Comparison of ENCODE assay signal across 13 cellular contexts in the genomic region with DNA sequence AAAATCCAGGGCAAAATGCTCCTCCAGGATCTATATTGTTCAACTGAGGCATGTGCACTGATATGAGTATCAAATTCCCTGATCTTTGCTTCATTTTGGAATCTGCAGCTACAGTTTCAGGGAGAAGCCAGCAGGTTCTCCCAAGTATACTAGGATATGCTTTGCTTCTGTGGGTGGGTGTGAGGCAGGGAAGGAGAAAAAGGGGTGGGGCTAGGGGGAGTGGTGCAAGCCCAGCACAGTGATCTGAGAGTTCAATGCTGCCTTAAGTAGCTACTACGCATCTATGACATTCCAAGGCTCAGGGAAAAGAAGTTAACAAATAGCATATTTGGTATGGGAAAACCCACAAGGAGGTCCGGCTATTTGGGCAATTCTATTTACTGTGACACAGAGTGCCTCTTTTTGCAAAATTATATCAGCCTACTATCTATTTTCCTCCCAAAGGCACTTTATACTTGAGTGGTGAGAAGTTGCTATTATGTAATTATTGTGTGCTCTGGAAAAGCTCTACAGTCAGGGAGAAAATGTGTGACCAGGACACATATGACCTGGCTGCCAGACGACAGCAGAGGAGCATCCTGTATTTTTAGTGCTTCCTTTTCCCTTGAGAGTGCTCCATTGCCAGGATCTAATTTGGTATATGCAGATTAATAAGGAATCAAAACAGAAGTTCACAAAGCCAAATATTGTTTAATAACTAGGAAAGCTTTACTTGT.
"Had no signal": no experiment of that assay in that cellular context is flagged by ENCODE, and none has a peak within 500 bp of the region (broad histone marks: within the 10 kb centered on the region; RNA-seq: fewer than 3 reads in every experiment).

No MANE protein-coding gene starts in this region.

- H3K27me3 Mint-ChIP-seq: activated CD4-positive, alpha-beta T cell treated with anti-CD3 and anti-CD28 coated beads, Interleukin-2, amount 10 ng/mL, durations not matched to agents 7 days and 5 days; activated T-cell treated with anti-CD3 and anti-CD28 coated beads, Interleukin-2, amount 50 U/mL, for 24 hours; central memory CD8-positive, alpha-beta T cell; dendritic cell treated with granulocyte-macrophage colony-stimulating factor and Interleukin-4, amounts not matched to agents 40 ng/mL and 50 ng/mL, for 4 days had no signal

- H3K4me1 Mint-ChIP-seq: activated CD4-positive, alpha-beta T cell treated with anti-CD3 and anti-CD28 coated beads, Interleukin-2, amount 10 ng/mL, durations not matched to agents 7 days and 5 days; activated naive CD4-positive, alpha-beta T cell treated with anti-CD3 and anti-CD28 coated beads, Interleukin-2, amount 50 U/mL, for 24 hours; central memory CD8-positive, alpha-beta T cell had no signal

- DNase-seq: activated CD4-positive, alpha-beta T cell treated with anti-CD3 and anti-CD28 coated beads, Interleukin-2, amount 10 ng/mL, durations not matched to agents 7 days and 5 days; activated effector memory CD4-positive, alpha-beta T cell treated with Interleukin-2 at 50 U/mL for 16 hours; activated T-cell treated with anti-CD3 and anti-CD28 coated beads, Interleukin-2, amount 50 U/mL, for 24 hours; erythroblast; kidney; pancreas; stomach had no signal

- H3K4me1 ChIP-seq: pancreas had no signal

- H3K36me3 ChIP-seq: neural progenitor cell, pancreas, stomach had no signal

- ATAC-seq: pancreas had no signal

- H2AFZ ChIP-seq: neural progenitor cell had no signal

- H3K4me2 ChIP-seq: neural progenitor cell had no signal

- H3K27me3 ChIP-seq: neural progenitor cell, pancreas, stomach had no signal

- H3K4me3 ChIP-seq: neural progenitor cell, pancreas, skin epidermis, stomach had no signal

- H3K9ac ChIP-seq: neural progenitor cell had no signal

- H3K9me3 ChIP-seq: pancreas, stomach had no signal

- H3K9me3 Mint-ChIP-seq: activated CD4-positive, alpha-beta T cell treated with anti-CD3 and anti-CD28 coated beads, Interleukin-2, amount 10 ng/mL, durations not matched to agents 7 days and 5 days; activated naive CD4-positive, alpha-beta T cell treated with anti-CD3 and anti-CD28 coated beads, Interleukin-2, amount 50 U/mL, for 24 hours; activated T-cell treated with anti-CD3 and anti-CD28 coated beads, Interleukin-2, amount 50 U/mL, for 24 hours; dendritic cell treated with granulocyte-macrophage colony-stimulating factor and Interleukin-4, amounts not matched to agents 40 ng/mL and 50 ng/mL, for 4 days; neural progenitor cell; T-helper 1 cell treated with Interleukin-12 subunit alpha and Interleukin-12 subunit beta and Interleukin-4 antibody, amounts not matched to agents 30 μg/mL and 1 μg/mL, for 36 hours had no signal

- H3K4me3 Mint-ChIP-seq: activated CD4-positive, alpha-beta T cell treated with anti-CD3 and anti-CD28 coated beads, Interleukin-2, amount 10 ng/mL, durations not matched to agents 7 days and 5 days; activated naive CD4-positive, alpha-beta T cell treated with anti-CD3 and anti-CD28 coated beads, Interleukin-2, amount 50 U/mL, for 24 hours; activated T-cell treated with anti-CD3 and anti-CD28 coated beads, Interleukin-2, amount 50 U/mL, for 24 hours; central memory CD8-positive, alpha-beta T cell; dendritic cell treated with granulocyte-macrophage colony-stimulating factor and Interleukin-4, amounts not matched to agents 40 ng/mL and 50 ng/mL, for 4 days; neural progenitor cell; T-helper 1 cell treated with Interleukin-12 subunit alpha and Interleukin-12 subunit beta and Interleukin-4 antibody, amounts not matched to agents 30 μg/mL and 1 μg/mL, for 36 hours had no signal

- H3K27ac Mint-ChIP-seq: activated CD4-positive, alpha-beta T cell treated with anti-CD3 and anti-CD28 coated beads, Interleukin-2, amount 10 ng/mL, durations not matched to agents 7 days and 5 days; activated naive CD4-positive, alpha-beta T cell treated with anti-CD3 and anti-CD28 coated beads, Interleukin-2, amount 50 U/mL, for 24 hours; activated T-cell treated with anti-CD3 and anti-CD28 coated beads, Interleukin-2, amount 50 U/mL, for 24 hours; dendritic cell treated with granulocyte-macrophage colony-stimulating factor and Interleukin-4, amounts not matched to agents 40 ng/mL and 50 ng/mL, for 4 days; neural progenitor cell; T-helper 1 cell treated with Interleukin-12 subunit alpha and Interleukin-12 subunit beta and Interleukin-4 antibody, amounts not matched to agents 30 μg/mL and 1 μg/mL, for 36 hours had no signal

- H3K36me3 Mint-ChIP-seq: activated naive CD4-positive, alpha-beta T cell treated with anti-CD3 and anti-CD28 coated beads, Interleukin-2, amount 50 U/mL, for 24 hours had no signal

- H3K27ac ChIP-seq: neural progenitor cell, pancreas, skin epidermis, stomach had no signal
